Comparison of ENCODE assay signal across 8 cellular contexts in genomic region chr2:177983183-177983788, GRCh38.
DNase-seq lines count a peak whose midpoint lies in the region; ATAC-seq and TF ChIP-seq lines count a peak whose summit lies in the region.

No MANE protein-coding gene starts in this region.

- intact Hi-C loops in upper lobe of right lung (cut with DNase I): no loop called here

- H3K27ac ChIP-seq in upper lobe of right lung: no peak overlapping the region

- no peak for TF ChIP-seq POLR2A in GM18505 (IDR thresholded peaks at IDR 0.05; ENCODE audit: borderline replicate concordance, extremely low read depth, insufficient read depth, insufficient read length)

- in situ Hi-C loops in astrocyte of the spinal cord (cut with HindIII; ENCODE audit: low sequenced_read_pairs): no loop called here

- ATAC-seq in GM19463 (IDR thresholded peaks at IDR 0.05; ENCODE audit: unreplicated experiment): peak; percentile 86
- peak; percentile 85 for ATAC-seq in HG03571 (IDR thresholded peaks at IDR 0.05; ENCODE audit: unreplicated experiment)
- peak; percentile 81 for ATAC-seq in upper lobe of right lung
- no peak for ATAC-seq in GM18505 (IDR thresholded peaks at IDR 0.05; ENCODE audit: unreplicated experiment)

- TF ChIP-seq CTCF in astrocyte of the spinal cord (IDR thresholded peaks at IDR 0.05; ENCODE audit: low read depth, low read length) (peak; percentile 94), upper lobe of right lung (IDR thresholded peaks at IDR 0.05) (peak; percentile 75)

- H3K9me3 ChIP-seq in upper lobe of right lung: no peaks in the 10 kb centered on the region

- peak; percentile 58 for DNase-seq in Daoy (ENCODE audit: low read depth)
- peak; percentile 25 to 66 for DNase-seq in NCI-H526 (lab: John Stamatoyannopoulos, UW)
- peak; percentile 66 for DNase-seq in astrocyte of the spinal cord (ENCODE audit: low read depth, low spot score)
- DNase-seq in islet precursor cell: peak; percentile 56
- DNase-seq in upper lobe of right lung: no peak

- H3K4me3 ChIP-seq in astrocyte of the spinal cord (ENCODE audit: low read depth, low read length) (no peak overlapping the region), upper lobe of right lung (no peak overlapping the region)

- no peaks in the 10 kb centered on the region for H3K4me1 ChIP-seq in upper lobe of right lung

- H3K27me3 ChIP-seq in upper lobe of right lung: no peaks in the 10 kb centered on the region

- H3K36me3 ChIP-seq in upper lobe of right lung: no peaks in the 10 kb centered on the region
